In the genomic region with DNA sequence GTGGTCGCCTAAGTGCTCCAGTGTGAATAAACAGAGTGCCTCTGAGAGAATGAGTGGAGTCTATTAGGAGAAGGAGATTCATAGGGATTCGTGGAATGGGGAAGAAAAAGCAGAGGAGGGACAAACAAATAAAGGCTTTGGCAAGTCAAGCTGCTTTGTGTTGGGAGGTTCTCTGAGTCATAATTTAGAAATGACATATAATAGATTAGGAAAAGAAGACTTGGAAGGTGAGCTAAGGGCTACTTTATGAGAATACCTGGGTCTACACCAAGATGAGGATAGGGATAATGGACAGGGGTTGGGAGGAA, we compare ENCODE assay signal across 27 cellular contexts. TPM values are rescaled to one million over a fixed set of nuclear protein-coding genes. Genes with fewer than 3 reads are reported as not detected.
DNase-seq lines count a peak whose midpoint lies in the region; ATAC-seq and TF ChIP-seq lines count a peak whose summit lies in the region.
"Had no signal": no experiment of that assay in that cellular context is flagged by ENCODE, and none has a peak within 500 bp of the region (broad histone marks: within the 10 kb centered on the region; RNA-seq: fewer than 3 reads in every experiment).

No MANE protein-coding gene starts in this region.

- no peak overlapping the region for H3K4me3 Mint-ChIP-seq in activated naive CD4-positive, alpha-beta T cell treated with anti-CD3 and anti-CD28 coated beads, Interleukin-2, amount 50 U/mL, for 24 hours
- H3K4me3 Mint-ChIP-seq in activated naive CD4-positive, alpha-beta T cell treated with anti-CD3 and anti-CD28 coated beads, Interleukin-2, amount 10 ng/mL, durations not matched to agents 7 days and 5 days = no peak overlapping the region
- H3K4me3 Mint-ChIP-seq in HFFc6 = no peak overlapping the region
- no peak overlapping the region for H3K4me3 Mint-ChIP-seq in stimulated activated effector memory CD8-positive, alpha-beta T cell treated with anti-CD3 and anti-CD28 coated beads, Interleukin-12 subunit alpha, Interleukin-12 subunit beta, amount 100 ng/mL, for 72 hours
- H3K4me3 Mint-ChIP-seq: activated CD8-positive, alpha-beta T cell treated with anti-CD3 and anti-CD28 coated beads, Interleukin-2, amount 10 ng/mL, durations not matched to agents 7 days and 5 days; IgD-negative memory B cell; memory B cell; neural crest cell; stimulated activated naive B cell treated with anti-CD40 and anti-IgM and Interleukin-4, amounts not matched to agents 10 μg/mL and 1 μg/mL and 100 μg/mL, for 72 hours; T-helper 1 cell treated with Interleukin-12 subunit alpha and Interleukin-12 subunit beta and Interleukin-4 antibody, amounts not matched to agents 30 μg/mL and 1 μg/mL, for 36 hours had no signal

- ATAC-seq in body of pancreas (peak; percentile 24), GM18868 (IDR thresholded peaks at IDR 0.05; ENCODE audit: unreplicated experiment) (no peak)
- no peak for ATAC-seq in stimulated activated effector memory CD8-positive, alpha-beta T cell treated with anti-CD3 and anti-CD28 coated beads, Interleukin-12 subunit alpha, Interleukin-12 subunit beta, amount 100 ng/mL, for 72 hours
- ATAC-seq: activated CD8-positive, alpha-beta T cell treated with anti-CD3 and anti-CD28 coated beads, Interleukin-2, amount 10 ng/mL, durations not matched to agents 7 days and 5 days had no signal

- no peaks in the 10 kb centered on the region for H3K27me3 ChIP-seq in body of pancreas
- no peaks in the 10 kb centered on the region for H3K27me3 ChIP-seq in tibial artery
- H3K27me3 ChIP-seq: right lobe of liver, suprapubic skin had no signal

- no peaks in the 10 kb centered on the region for H3K9me3 Mint-ChIP-seq in activated naive CD4-positive, alpha-beta T cell treated with anti-CD3 and anti-CD28 coated beads, Interleukin-2, amount 50 U/mL, for 24 hours
- H3K9me3 Mint-ChIP-seq in activated naive CD4-positive, alpha-beta T cell treated with anti-CD3 and anti-CD28 coated beads, Interleukin-2, amount 10 ng/mL, durations not matched to agents 7 days and 5 days = no peaks in the 10 kb centered on the region
- no peaks in the 10 kb centered on the region for H3K9me3 Mint-ChIP-seq in HFFc6
- no peaks in the 10 kb centered on the region for H3K9me3 Mint-ChIP-seq in stimulated activated effector memory CD8-positive, alpha-beta T cell treated with anti-CD3 and anti-CD28 coated beads, Interleukin-12 subunit alpha, Interleukin-12 subunit beta, amount 100 ng/mL, for 72 hours
- H3K9me3 Mint-ChIP-seq: CD4-positive, alpha-beta memory T cell; IgD-negative memory B cell; neural crest cell; T-helper 1 cell treated with Interleukin-12 subunit alpha and Interleukin-12 subunit beta and Interleukin-4 antibody, amounts not matched to agents 30 μg/mL and 1 μg/mL, for 36 hours had no signal

- DNase-seq in activated naive CD4-positive, alpha-beta T cell treated with anti-CD3 and anti-CD28 coated beads, Interleukin-2, amount 10 ng/mL, durations not matched to agents 7 days and 5 days = no peak
- DNase-seq in body of pancreas = no peak
- DNase-seq in kidney glomerular epithelial cell (lab: John Stamatoyannopoulos, UW) = peak; percentile 41
- no peak for DNase-seq in HFFc6
- DNase-seq in tibial artery = no peak
- DNase-seq in stimulated activated effector memory CD8-positive, alpha-beta T cell treated with anti-CD3 and anti-CD28 coated beads, Interleukin-12 subunit alpha, Interleukin-12 subunit beta, amount 100 ng/mL, for 72 hours (ENCODE audit: low spot score in 2 of 2) = no peak
- DNase-seq: activated CD4-positive, CD25-positive, alpha-beta regulatory T cell treated with anti-CD3 and anti-CD28 coated beads, Interleukin-2, amount 50 U/mL, for 72 hours; activated CD8-positive, alpha-beta T cell treated with anti-CD3 and anti-CD28 coated beads, Interleukin-2, amount 10 ng/mL, durations not matched to agents 7 days and 5 days; activated effector memory CD4-positive, alpha-beta T cell treated with anti-CD3 and anti-CD28 coated beads, Interleukin-2, amount 50 U/mL, for 16 hours; activated T-cell treated with anti-CD3 and anti-CD28 coated beads for 4 hours; DMS 273 treated with DMSO at 0.1 percent for 48 hours; foreskin melanocyte; NCI-H1105; NCI-H2029 treated with DMSO at 0.1 percent for 48 hours; NCI-H69; stimulated activated CD4-positive, alpha-beta T cell treated with anti-CD3 and anti-CD28 coated beads, Interleukin-4, amount 100 ng/mL, for 4 hours; stimulated activated naive B cell treated with anti-CD40 and anti-IgM and Interleukin-4, amounts not matched to agents 10 μg/mL and 1 μg/mL and 100 μg/mL, for 72 hours had no signal

- H3K36me3 ChIP-seq in body of pancreas (replicated peaks in 1 of 2; ENCODE audit: insufficient read depth in 1 of 2, low read depth in 2 of 2) = no peaks in the 10 kb centered on the region
- H3K36me3 ChIP-seq in tibial artery = no peaks in the 10 kb centered on the region
- H3K36me3 ChIP-seq: right lobe of liver, suprapubic skin had no signal

- CTCF ChIA-PET in activated naive CD4-positive, alpha-beta T cell treated with anti-CD3 and anti-CD28 coated beads, Interleukin-2, amount 10 ng/mL, durations not matched to agents 7 days and 5 days (lab: Charles Lee) = no interaction called here

- H3K4me1 ChIP-seq in body of pancreas (peaks cover 2% of the 10 kb centered on the region), tibial artery (peaks cover 0 to 6% (median 0%) of the 10 kb centered on the region in 4 donors)

- H3K27ac Mint-ChIP-seq in activated naive CD4-positive, alpha-beta T cell treated with anti-CD3 and anti-CD28 coated beads, Interleukin-2, amount 50 U/mL, for 24 hours = peak overlapping the region; percentile 30
- no peak overlapping the region for H3K27ac Mint-ChIP-seq in activated naive CD4-positive, alpha-beta T cell treated with anti-CD3 and anti-CD28 coated beads, Interleukin-2, amount 10 ng/mL, durations not matched to agents 7 days and 5 days
- no peak overlapping the region for H3K27ac Mint-ChIP-seq in HFFc6
- no peak overlapping the region for H3K27ac Mint-ChIP-seq in stimulated activated effector memory CD8-positive, alpha-beta T cell treated with anti-CD3 and anti-CD28 coated beads, Interleukin-12 subunit alpha, Interleukin-12 subunit beta, amount 100 ng/mL, for 72 hours
- H3K27ac Mint-ChIP-seq: activated CD8-positive, alpha-beta T cell treated with anti-CD3 and anti-CD28 coated beads, Interleukin-2, amount 10 ng/mL, durations not matched to agents 7 days and 5 days; IgD-negative memory B cell; memory B cell; stimulated activated naive B cell treated with anti-CD40 and anti-IgM and Interleukin-4, amounts not matched to agents 10 μg/mL and 1 μg/mL and 100 μg/mL, for 72 hours; T-helper 1 cell treated with Interleukin-12 subunit alpha and Interleukin-12 subunit beta and Interleukin-4 antibody, amounts not matched to agents 30 μg/mL and 1 μg/mL, for 36 hours had no signal

- no peak overlapping the region for H3K27ac ChIP-seq in body of pancreas
- no peak overlapping the region for H3K27ac ChIP-seq in tibial artery
- H3K27ac ChIP-seq: 22Rv1, suprapubic skin had no signal

- no peaks in the 10 kb centered on the region for H3K4me1 Mint-ChIP-seq in activated naive CD4-positive, alpha-beta T cell treated with anti-CD3 and anti-CD28 coated beads, Interleukin-2, amount 50 U/mL, for 24 hours
- H3K4me1 Mint-ChIP-seq in activated naive CD4-positive, alpha-beta T cell treated with anti-CD3 and anti-CD28 coated beads, Interleukin-2, amount 10 ng/mL, durations not matched to agents 7 days and 5 days = peaks cover 5% of the 10 kb centered on the region
- H3K4me1 Mint-ChIP-seq in HFFc6 (ENCODE audit: low read depth) = peaks cover 17% of the 10 kb centered on the region
- peaks cover 15% of the 10 kb centered on the region for H3K4me1 Mint-ChIP-seq in stimulated activated effector memory CD8-positive, alpha-beta T cell treated with anti-CD3 and anti-CD28 coated beads, Interleukin-12 subunit alpha, Interleukin-12 subunit beta, amount 100 ng/mL, for 72 hours
- H3K4me1 Mint-ChIP-seq: IgD-negative memory B cell; memory B cell; neural crest cell; stimulated activated naive B cell treated with anti-CD40 and anti-IgM and Interleukin-4, amounts not matched to agents 10 μg/mL and 1 μg/mL and 100 μg/mL, for 72 hours had no signal

- H3K9me3 ChIP-seq in body of pancreas = no peaks in the 10 kb centered on the region
- H3K9me3 ChIP-seq in tibial artery = no peaks in the 10 kb centered on the region
- H3K9me3 ChIP-seq: right lobe of liver, suprapubic skin had no signal

- TF ChIP-seq POLR2A in body of pancreas (IDR thresholded peaks at IDR 0.05) = no peak

- 61 to 69% methylated on average over 2 of the region's 2 CpGs for WGBS in body of pancreas, 2 donors

- no peak overlapping the region for H3K4me3 ChIP-seq in body of pancreas
- no peak overlapping the region for H3K4me3 ChIP-seq in tibial artery
- H3K4me3 ChIP-seq: right lobe of liver, suprapubic skin had no signal

- H3K27me3 Mint-ChIP-seq in activated naive CD4-positive, alpha-beta T cell treated with anti-CD3 and anti-CD28 coated beads, Interleukin-2, amount 50 U/mL, for 24 hours = peaks cover 13% of the 10 kb centered on the region
- peaks cover 55% of the 10 kb centered on the region for H3K27me3 Mint-ChIP-seq in activated naive CD4-positive, alpha-beta T cell treated with anti-CD3 and anti-CD28 coated beads, Interleukin-2, amount 10 ng/mL, durations not matched to agents 7 days and 5 days
- no peaks in the 10 kb centered on the region; the same call in 1 of the 2 replicates for H3K27me3 Mint-ChIP-seq in HFFc6 (ENCODE audit: insufficient read depth)

- TF ChIP-seq CTCF in body of pancreas (IDR thresholded peaks at IDR 0.05) (no peak), HFFc6 (IDR thresholded peaks at IDR 0.05) (no peak), tibial artery (IDR thresholded peaks at IDR 0.05) (no peak)

- no peaks in the 10 kb centered on the region for H3K36me3 Mint-ChIP-seq in activated naive CD4-positive, alpha-beta T cell treated with anti-CD3 and anti-CD28 coated beads, Interleukin-2, amount 50 U/mL, for 24 hours
- H3K36me3 Mint-ChIP-seq in activated naive CD4-positive, alpha-beta T cell treated with anti-CD3 and anti-CD28 coated beads, Interleukin-2, amount 10 ng/mL, durations not matched to agents 7 days and 5 days = no peaks in the 10 kb centered on the region
- H3K36me3 Mint-ChIP-seq in HFFc6 (ENCODE audit: low read depth) = no peaks in the 10 kb centered on the region
- H3K36me3 Mint-ChIP-seq in stimulated activated effector memory CD8-positive, alpha-beta T cell treated with anti-CD3 and anti-CD28 coated beads, Interleukin-12 subunit alpha, Interleukin-12 subunit beta, amount 100 ng/mL, for 72 hours = no peaks in the 10 kb centered on the region
- H3K36me3 Mint-ChIP-seq: CD4-positive, alpha-beta memory T cell; IgD-negative memory B cell; memory B cell; stimulated activated naive B cell treated with anti-CD40 and anti-IgM and Interleukin-4, amounts not matched to agents 10 μg/mL and 1 μg/mL and 100 μg/mL, for 72 hours had no signal

- intact Hi-C loops in body of pancreas (cut with DNase I) = no loop called here
- intact Hi-C loops in tibial artery (cut with DNase I; ENCODE audit: low total_unique reads) = no loop called here

RNA-seq across cellular contexts. Expression of a gene that starts 6.4 kb away (rescaled TPM):
- 10 to 100 TPM; 47.7 to 62.0 TPM for total RNA-seq in body of pancreas
- 100 to 1,000 TPM in 3 of 6 experiments, 10 to 100 TPM in 3; 51.3 to 117 (median 101) TPM for total RNA-seq in HFFc6 (2021; fragmentation: NEBNext Ultra II Directional; extraction: Animal tissue kit (Norgen Biotek cat#: 25700))
- total RNA-seq: activated CD8-positive, alpha-beta T cell treated with anti-CD3 and anti-CD28 coated beads, Interleukin-2, amount 10 ng/mL, durations not matched to agents 7 days and 5 days had no signal
